In genomic region chr1:58162952-58163550, GRCh38 we compare ENCODE assay signal across 8 cellular contexts.
DNase-seq lines count a peak whose midpoint lies in the region; ATAC-seq, FAIRE-seq and TF ChIP-seq lines count a peak whose summit lies in the region.

No MANE protein-coding gene starts in this region.

- no peak overlapping the region for H3K4me3 Mint-ChIP-seq in naive thymus-derived CD8-positive, alpha-beta T cell

- POLR2A ChIA-PET in naive thymus-derived CD8-positive, alpha-beta T cell (lab: Charles Lee), result no interaction called here

- H3K27ac Mint-ChIP-seq in naive thymus-derived CD8-positive, alpha-beta T cell, result no peak overlapping the region

- TF ChIP-seq CTCF in bronchial epithelial cell (IDR thresholded peaks at IDR 0.05; ENCODE audit: insufficient read depth, low read length, severe bottlenecking) (peak; percentile 86), kidney epithelial cell (IDR thresholded peaks at IDR 0.05; ENCODE audit: insufficient read depth, low read length, poor library complexity, severe bottlenecking) (peak; percentile 88), thoracic aorta (IDR thresholded peaks at IDR 0.05) (peak; percentile 54)

- no peak overlapping the region for H3K27ac ChIP-seq in thoracic aorta

- ATAC-seq in thoracic aorta (ENCODE audit: insufficient number of reproducible peaks, low FRiP score, low read depth), result no peak
- no peak for ATAC-seq in naive thymus-derived CD8-positive, alpha-beta T cell

- DNase-seq in ELF-1 (ENCODE audit: low read depth, low spot score) (peak; percentile 66), HK-2 (ENCODE audit: unreplicated experiment) (peak; percentile 41), NCI-H82 (lab: John Stamatoyannopoulos, UW) (peak; percentile 90), bronchial epithelial cell (ENCODE audit: low read depth) (peak; percentile 70), kidney epithelial cell (ENCODE audit: low read depth) (peak; percentile 19), thoracic aorta (ENCODE audit: low spot score) (no peak), activated gamma-delta T cell treated with Interleukin-2 at 50 U/mL for 16 hours (no peak)
- no peak for DNase-seq in naive thymus-derived CD8-positive, alpha-beta T cell

- no peak for FAIRE-seq in bronchial epithelial cell (lab: Jason Lieb, UNC)

- H3K9me3 Mint-ChIP-seq in naive thymus-derived CD8-positive, alpha-beta T cell, result peaks cover 0 to 11% (median 2%) of the 10 kb centered on the region in 9 donors

- H3K27me3 Mint-ChIP-seq in naive thymus-derived CD8-positive, alpha-beta T cell, result no peaks in the 10 kb centered on the region

- H3K4me1 ChIP-seq in thoracic aorta (ENCODE audit: control insufficient read depth in 1 of 2, low read depth in 2 of 2), result no peaks in the 10 kb centered on the region

- H3K4me1 Mint-ChIP-seq in naive thymus-derived CD8-positive, alpha-beta T cell, result no peaks in the 10 kb centered on the region

- no peaks in the 10 kb centered on the region for H3K9me3 ChIP-seq in thoracic aorta

- H3K27me3 ChIP-seq in bronchial epithelial cell (ENCODE audit: control insufficient read depth, insufficient read depth, low read length), result no peaks in the 10 kb centered on the region
- no peaks in the 10 kb centered on the region for H3K27me3 ChIP-seq in kidney epithelial cell (ENCODE audit: control insufficient read depth, insufficient read depth, low read length)
- H3K27me3 ChIP-seq in thoracic aorta (replicated peaks; ENCODE audit: insufficient read depth), result no peaks in the 10 kb centered on the region

- H3K4me3 ChIP-seq in bronchial epithelial cell (ENCODE audit: low read depth, low read length), result no peak overlapping the region
- no peak overlapping the region for H3K4me3 ChIP-seq in kidney epithelial cell (ENCODE audit: low read depth, low read length)
- H3K4me3 ChIP-seq in thoracic aorta, result no peak overlapping the region

- peaks cover 0 to 5% (median 0%) of the 10 kb centered on the region in 3 donors for H3K36me3 Mint-ChIP-seq in naive thymus-derived CD8-positive, alpha-beta T cell

- H3K36me3 ChIP-seq in bronchial epithelial cell (ENCODE audit: control insufficient read depth, insufficient read depth, low read length) (no peaks in the 10 kb centered on the region), kidney epithelial cell (ENCODE audit: control insufficient read depth, insufficient read depth, low read length) (no peaks in the 10 kb centered on the region), thoracic aorta (no peaks in the 10 kb centered on the region)

Comparison
In these comparisons a context has a peak if more than half of its experiments do, and no peak if none do; other contexts are left out.
1. DNase-seq: peak in ELF-1 (single experiment), HK-2 (single experiment), NCI-H82 (single experiment), bronchial epithelial cell (single experiment) and kidney epithelial cell (single experiment); none in thoracic aorta (single experiment), activated gamma-delta T cell treated with Interleukin-2 at 50 U/mL for 16 hours (single experiment) and naive thymus-derived CD8-positive, alpha-beta T cell (0 of 10).
2. Peak in every context shown above with its lines, with median percentiles within 50 percentile points of each other: CTCF ChIP-seq.